In the genomic region with DNA sequence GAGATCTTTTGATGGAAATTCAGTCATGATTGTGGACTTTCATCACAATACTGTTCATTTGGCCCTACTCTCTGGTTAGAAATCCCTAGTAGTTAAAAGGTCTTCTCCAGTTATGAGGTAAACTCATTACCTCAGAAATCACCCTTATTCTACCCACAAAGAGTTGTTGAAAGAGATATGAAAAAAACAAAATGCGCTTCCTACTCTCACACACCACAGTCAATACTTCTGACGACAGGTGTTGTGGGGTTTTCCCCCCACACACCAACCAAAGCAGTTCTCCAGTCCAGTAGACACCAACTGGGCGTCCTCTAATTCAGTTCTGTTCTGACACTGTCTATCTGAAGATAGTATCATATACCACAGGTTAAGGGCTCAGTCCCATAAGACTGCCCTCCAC, we compare ENCODE assay signal across 1 cellular context.
TF ChIP-seq lines count a peak whose summit lies in the region.

No MANE protein-coding gene starts in this region.

TF ChIP-seq in GM12878, 131 proteins besides CTCF, POLR2A, EP300 and RAD21 (continued from another document):
- TF ChIP-seq, protein P1, sequence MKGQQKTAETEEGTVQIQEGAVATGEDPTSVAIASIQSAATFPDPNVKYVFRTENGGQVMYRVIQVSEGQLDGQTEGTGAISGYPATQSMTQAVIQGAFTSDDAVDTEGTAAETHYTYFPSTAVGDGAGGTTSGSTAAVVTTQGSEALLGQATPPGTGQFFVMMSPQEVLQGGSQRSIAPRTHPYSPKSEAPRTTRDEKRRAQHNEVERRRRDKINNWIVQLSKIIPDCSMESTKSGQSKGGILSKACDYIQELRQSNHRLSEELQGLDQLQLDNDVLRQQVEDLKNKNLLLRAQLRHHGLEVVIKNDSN (IDR thresholded peaks at IDR 0.05; ENCODE audit: borderline replicate concordance, extremely low read length, insufficient read depth, low read depth, low read length), result no peak
- no peak for TF ChIP-seq MYC (IDR thresholded peaks at IDR 0.05; ENCODE audit: insufficient read depth, insufficient read length, insufficient replicate concordance, low read length, severe bottlenecking)
- peak; percentile 85 for TF ChIP-seq CREB1 (IDR thresholded peaks at IDR 0.05; ENCODE audit: low read depth)
- TF ChIP-seq ZSCAN29 (IDR thresholded peaks at IDR 0.05), result no peak
- peak; percentile 81 for TF ChIP-seq RUNX3 (IDR thresholded peaks at IDR 0.05; ENCODE audit: low read length)
- TF ChIP-seq IKZF2 (IDR thresholded peaks at IDR 0.05), result no peak
- TF ChIP-seq TCF12 (IDR thresholded peaks at IDR 0.05; ENCODE audit: low read depth, low read length), result peak; percentile 48; the same call in 1 of the 2 replicates
- TF ChIP-seq PML (IDR thresholded peaks at IDR 0.05; ENCODE audit: low read length), result no peak
- no peak for TF ChIP-seq KDM1A (IDR thresholded peaks at IDR 0.05; ENCODE audit: borderline replicate concordance)
- TF ChIP-seq SPI1 (IDR thresholded peaks at IDR 0.05; ENCODE audit: borderline replicate concordance, insufficient read depth, low read depth, low read length), result no peak
- peak; percentile 52; the same call in 1 of the 2 replicates for TF ChIP-seq ATF7 (IDR thresholded peaks at IDR 0.05; ENCODE audit: low read depth)
- TF ChIP-seq FOS (IDR thresholded peaks at IDR 0.05; ENCODE audit: borderline replicate concordance, extremely low read depth, insufficient read length), result no peak
- TF ChIP-seq FOXK2 (IDR thresholded peaks at IDR 0.05), result no peak
- TF ChIP-seq, protein P2, sequence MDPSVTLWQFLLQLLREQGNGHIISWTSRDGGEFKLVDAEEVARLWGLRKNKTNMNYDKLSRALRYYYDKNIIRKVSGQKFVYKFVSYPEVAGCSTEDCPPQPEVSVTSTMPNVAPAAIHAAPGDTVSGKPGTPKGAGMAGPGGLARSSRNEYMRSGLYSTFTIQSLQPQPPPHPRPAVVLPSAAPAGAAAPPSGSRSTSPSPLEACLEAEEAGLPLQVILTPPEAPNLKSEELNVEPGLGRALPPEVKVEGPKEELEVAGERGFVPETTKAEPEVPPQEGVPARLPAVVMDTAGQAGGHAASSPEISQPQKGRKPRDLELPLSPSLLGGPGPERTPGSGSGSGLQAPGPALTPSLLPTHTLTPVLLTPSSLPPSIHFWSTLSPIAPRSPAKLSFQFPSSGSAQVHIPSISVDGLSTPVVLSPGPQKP (IDR thresholded peaks at IDR 0.05; ENCODE audit: low read depth, low read length), result no peak
- no peak for TF ChIP-seq CHD4 (IDR thresholded peaks at IDR 0.05)
- no peak for TF ChIP-seq ZNF384 (IDR thresholded peaks at IDR 0.05; ENCODE audit: borderline replicate concordance, low read depth, low read length)
- no peak for TF ChIP-seq STAT3 (IDR thresholded peaks at IDR 0.05; ENCODE audit: low read depth, low read length)
- TF ChIP-seq MTA2 (IDR thresholded peaks at IDR 0.05; ENCODE audit: low read depth), result peak; percentile 15; the same call in 1 of the 2 replicates
- TF ChIP-seq, protein P3, sequence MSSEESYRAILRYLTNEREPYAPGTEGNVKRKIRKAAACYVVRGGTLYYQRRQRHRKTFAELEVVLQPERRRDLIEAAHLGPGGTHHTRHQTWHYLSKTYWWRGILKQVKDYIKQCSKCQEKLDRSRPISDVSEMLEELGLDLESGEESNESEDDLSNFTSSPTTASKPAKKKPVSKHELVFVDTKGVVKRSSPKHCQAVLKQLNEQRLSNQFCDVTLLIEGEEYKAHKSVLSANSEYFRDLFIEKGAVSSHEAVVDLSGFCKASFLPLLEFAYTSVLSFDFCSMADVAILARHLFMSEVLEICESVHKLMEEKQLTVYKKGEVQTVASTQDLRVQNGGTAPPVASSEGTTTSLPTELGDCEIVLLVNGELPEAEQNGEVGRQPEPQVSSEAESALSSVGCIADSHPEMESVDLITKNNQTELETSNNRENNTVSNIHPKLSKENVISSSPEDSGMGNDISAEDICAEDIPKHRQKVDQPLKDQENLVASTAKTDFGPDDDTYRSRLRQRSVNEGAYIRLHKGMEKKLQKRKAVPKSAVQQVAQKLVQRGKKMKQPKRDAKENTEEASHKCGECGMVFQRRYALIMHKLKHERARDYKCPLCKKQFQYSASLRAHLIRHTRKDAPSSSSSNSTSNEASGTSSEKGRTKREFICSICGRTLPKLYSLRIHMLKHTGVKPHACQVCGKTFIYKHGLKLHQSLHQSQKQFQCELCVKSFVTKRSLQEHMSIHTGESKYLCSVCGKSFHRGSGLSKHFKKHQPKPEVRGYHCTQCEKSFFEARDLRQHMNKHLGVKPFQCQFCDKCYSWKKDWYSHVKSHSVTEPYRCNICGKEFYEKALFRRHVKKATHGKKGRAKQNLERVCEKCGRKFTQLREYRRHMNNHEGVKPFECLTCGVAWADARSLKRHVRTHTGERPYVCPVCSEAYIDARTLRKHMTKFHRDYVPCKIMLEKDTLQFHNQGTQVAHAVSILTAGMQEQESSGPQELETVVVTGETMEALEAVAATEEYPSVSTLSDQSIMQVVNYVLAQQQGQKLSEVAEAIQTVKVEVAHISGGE (CRISPR knock-in tag; IDR thresholded peaks at IDR 0.05), result no peak
- no peak for TF ChIP-seq POLR2AphosphoS2 (IDR thresholded peaks at IDR 0.05; ENCODE audit: low read depth, low read length)
- TF ChIP-seq TCF3 (IDR thresholded peaks at IDR 0.05; ENCODE audit: borderline replicate concordance, insufficient read depth, low read depth, low read length), result no peak
- TF ChIP-seq KLF5 (IDR thresholded peaks at IDR 0.05; ENCODE audit: partially characterized antibody), result no peak
- TF ChIP-seq RBBP5 (conservative IDR thresholded peaks at IDR 0.05), result no peak
- TF ChIP-seq, protein P4, sequence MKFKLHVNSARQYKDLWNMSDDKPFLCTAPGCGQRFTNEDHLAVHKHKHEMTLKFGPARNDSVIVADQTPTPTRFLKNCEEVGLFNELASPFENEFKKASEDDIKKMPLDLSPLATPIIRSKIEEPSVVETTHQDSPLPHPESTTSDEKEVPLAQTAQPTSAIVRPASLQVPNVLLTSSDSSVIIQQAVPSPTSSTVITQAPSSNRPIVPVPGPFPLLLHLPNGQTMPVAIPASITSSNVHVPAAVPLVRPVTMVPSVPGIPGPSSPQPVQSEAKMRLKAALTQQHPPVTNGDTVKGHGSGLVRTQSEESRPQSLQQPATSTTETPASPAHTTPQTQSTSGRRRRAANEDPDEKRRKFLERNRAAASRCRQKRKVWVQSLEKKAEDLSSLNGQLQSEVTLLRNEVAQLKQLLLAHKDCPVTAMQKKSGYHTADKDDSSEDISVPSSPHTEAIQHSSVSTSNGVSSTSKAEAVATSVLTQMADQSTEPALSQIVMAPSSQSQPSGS (IDR thresholded peaks at IDR 0.05; ENCODE audit: low read length), result peak; percentile 63; the same call in 1 of the 2 replicates
- TF ChIP-seq, protein P5, sequence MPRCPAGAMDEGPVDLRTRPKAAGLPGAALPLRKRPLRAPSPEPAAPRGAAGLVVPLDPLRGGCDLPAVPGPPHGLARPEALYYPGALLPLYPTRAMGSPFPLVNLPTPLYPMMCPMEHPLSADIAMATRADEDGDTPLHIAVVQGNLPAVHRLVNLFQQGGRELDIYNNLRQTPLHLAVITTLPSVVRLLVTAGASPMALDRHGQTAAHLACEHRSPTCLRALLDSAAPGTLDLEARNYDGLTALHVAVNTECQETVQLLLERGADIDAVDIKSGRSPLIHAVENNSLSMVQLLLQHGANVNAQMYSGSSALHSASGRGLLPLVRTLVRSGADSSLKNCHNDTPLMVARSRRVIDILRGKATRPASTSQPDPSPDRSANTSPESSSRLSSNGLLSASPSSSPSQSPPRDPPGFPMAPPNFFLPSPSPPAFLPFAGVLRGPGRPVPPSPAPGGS (IDR thresholded peaks at IDR 0.05; ENCODE audit: borderline replicate concordance, insufficient read depth, low read depth, low read length, poor library complexity, severe bottlenecking), result no peak
- TF ChIP-seq, protein P6, sequence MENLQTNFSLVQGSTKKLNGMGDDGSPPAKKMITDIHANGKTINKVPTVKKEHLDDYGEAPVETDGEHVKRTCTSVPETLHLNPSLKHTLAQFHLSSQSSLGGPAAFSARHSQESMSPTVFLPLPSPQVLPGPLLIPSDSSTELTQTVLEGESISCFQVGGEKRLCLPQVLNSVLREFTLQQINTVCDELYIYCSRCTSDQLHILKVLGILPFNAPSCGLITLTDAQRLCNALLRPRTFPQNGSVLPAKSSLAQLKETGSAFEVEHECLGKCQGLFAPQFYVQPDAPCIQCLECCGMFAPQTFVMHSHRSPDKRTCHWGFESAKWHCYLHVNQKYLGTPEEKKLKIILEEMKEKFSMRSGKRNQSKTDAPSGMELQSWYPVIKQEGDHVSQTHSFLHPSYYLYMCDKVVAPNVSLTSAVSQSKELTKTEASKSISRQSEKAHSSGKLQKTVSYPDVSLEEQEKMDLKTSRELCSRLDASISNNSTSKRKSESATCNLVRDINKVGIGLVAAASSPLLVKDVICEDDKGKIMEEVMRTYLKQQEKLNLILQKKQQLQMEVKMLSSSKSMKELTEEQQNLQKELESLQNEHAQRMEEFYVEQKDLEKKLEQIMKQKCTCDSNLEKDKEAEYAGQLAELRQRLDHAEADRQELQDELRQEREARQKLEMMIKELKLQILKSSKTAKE (IDR thresholded peaks at IDR 0.05; ENCODE audit: low read depth, poor library complexity, severe bottlenecking), result peak; percentile 29
- TF ChIP-seq ETV6 (conservative IDR thresholded peaks at IDR 0.05 in 1 of 2, IDR thresholded peaks at IDR 0.05 in 1 of 2; ENCODE audit: borderline replicate concordance in 1 of 2, low read depth in 1 of 2), result peak in 1 of 2 experiments; percentile 37; a peak in 1 of 4 replicates
- TF ChIP-seq RCOR1 (conservative IDR thresholded peaks at IDR 0.05; ENCODE audit: low read depth, low read length), result no peak
- TF ChIP-seq, protein P7, sequence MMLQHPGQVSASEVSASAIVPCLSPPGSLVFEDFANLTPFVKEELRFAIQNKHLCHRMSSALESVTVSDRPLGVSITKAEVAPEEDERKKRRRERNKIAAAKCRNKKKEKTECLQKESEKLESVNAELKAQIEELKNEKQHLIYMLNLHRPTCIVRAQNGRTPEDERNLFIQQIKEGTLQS (IDR thresholded peaks at IDR 0.05; ENCODE audit: borderline replicate concordance, extremely low read depth, low read depth, low read length), result no peak
- no peak for TF ChIP-seq CBFB (IDR thresholded peaks at IDR 0.05; ENCODE audit: low read depth)
- TF ChIP-seq CREM (IDR thresholded peaks at IDR 0.05; ENCODE audit: low read depth), result peak; percentile 69; the same call in 1 of the 2 replicates
- TF ChIP-seq, protein P8, sequence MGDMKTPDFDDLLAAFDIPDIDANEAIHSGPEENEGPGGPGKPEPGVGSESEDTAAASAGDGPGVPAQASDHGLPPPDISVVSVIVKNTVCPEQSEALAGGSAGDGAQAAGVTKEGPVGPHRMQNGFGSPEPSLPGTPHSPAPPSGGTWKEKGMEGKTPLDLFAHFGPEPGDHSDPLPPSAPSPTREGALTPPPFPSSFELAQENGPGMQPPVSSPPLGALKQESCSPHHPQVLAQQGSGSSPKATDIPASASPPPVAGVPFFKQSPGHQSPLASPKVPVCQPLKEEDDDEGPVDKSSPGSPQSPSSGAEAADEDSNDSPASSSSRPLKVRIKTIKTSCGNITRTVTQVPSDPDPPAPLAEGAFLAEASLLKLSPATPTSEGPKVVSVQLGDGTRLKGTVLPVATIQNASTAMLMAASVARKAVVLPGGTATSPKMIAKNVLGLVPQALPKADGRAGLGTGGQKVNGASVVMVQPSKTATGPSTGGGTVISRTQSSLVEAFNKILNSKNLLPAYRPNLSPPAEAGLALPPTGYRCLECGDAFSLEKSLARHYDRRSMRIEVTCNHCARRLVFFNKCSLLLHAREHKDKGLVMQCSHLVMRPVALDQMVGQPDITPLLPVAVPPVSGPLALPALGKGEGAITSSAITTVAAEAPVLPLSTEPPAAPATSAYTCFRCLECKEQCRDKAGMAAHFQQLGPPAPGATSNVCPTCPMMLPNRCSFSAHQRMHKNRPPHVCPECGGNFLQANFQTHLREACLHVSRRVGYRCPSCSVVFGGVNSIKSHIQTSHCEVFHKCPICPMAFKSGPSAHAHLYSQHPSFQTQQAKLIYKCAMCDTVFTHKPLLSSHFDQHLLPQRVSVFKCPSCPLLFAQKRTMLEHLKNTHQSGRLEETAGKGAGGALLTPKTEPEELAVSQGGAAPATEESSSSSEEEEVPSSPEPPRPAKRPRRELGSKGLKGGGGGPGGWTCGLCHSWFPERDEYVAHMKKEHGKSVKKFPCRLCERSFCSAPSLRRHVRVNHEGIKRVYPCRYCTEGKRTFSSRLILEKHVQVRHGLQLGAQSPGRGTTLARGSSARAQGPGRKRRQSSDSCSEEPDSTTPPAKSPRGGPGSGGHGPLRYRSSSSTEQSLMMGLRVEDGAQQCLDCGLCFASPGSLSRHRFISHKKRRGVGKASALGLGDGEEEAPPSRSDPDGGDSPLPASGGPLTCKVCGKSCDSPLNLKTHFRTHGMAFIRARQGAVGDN (IDR thresholded peaks at IDR 0.05), result no peak
- TF ChIP-seq SIX5 (IDR thresholded peaks at IDR 0.05; ENCODE audit: low read depth, low read length, severe bottlenecking), result no peak
- peak; percentile 17; the same call in 1 of the 2 replicates for TF ChIP-seq JUNB (IDR thresholded peaks at IDR 0.05)
